9 cellular contexts compared by ENCODE assay signal in the genomic region with DNA sequence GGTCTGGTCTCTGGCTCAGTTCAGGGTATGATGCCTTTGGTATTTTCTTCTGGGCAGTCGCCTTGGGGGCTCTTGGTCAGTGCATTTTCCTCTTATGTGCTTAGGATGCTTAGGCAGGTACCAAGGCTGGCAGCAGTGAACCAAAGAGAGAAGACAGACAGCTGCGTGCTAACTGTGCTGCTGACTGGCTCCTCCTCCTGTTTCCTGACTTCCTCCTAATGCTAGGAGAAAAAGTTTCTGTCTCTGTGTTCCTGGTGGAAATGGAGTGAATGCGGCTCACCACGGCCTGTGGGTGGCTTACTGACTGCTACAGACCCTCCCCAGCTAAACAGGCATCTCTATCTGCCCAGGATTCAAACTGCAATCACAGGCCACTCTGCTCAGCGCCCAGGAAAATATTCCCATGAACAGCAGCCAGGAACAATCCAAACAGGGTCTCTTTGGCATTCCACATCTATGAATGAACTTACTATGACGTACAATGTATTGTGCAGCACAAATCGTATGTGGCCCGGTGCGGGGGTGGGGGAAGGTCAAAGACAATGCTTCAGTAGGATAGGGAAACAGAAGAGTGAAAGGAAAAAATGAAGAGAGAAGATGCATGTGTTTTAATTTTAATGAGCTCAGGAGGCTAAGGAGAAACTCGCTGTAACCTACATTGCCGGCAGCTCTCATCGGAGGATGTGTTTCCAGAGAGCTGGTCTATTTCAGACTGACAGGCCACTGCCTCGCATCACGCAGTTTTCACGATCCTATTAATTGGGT. TPM values are rescaled to one million over a fixed set of nuclear protein-coding genes. Genes with fewer than 3 reads are reported as not detected.
DNase-seq lines count a peak whose midpoint lies in the region; ATAC-seq and TF ChIP-seq lines count a peak whose summit lies in the region.
"Had no signal": no experiment of that assay in that cellular context is flagged by ENCODE, and none has a peak within 500 bp of the region (broad histone marks: within the 10 kb centered on the region; RNA-seq: fewer than 3 reads in every experiment).

No MANE protein-coding gene starts in this region.

- TF ChIP-seq CTCF in epithelial cell of esophagus (IDR thresholded peaks at IDR 0.05; ENCODE audit: insufficient read depth, low read depth, low read length, missing control alignments) (no peak), chondrocyte (IDR thresholded peaks at IDR 0.05) (no peak)

- H3K4me1 Mint-ChIP-seq in chondrocyte (ENCODE audit: low read depth) = peaks cover 12% of the 10 kb centered on the region

- no peak overlapping the region for H3K4me3 ChIP-seq in epithelial cell of esophagus (ENCODE audit: low read length)

- H3K27ac Mint-ChIP-seq in chondrocyte (ENCODE audit: unreplicated experiment) = no peak overlapping the region

- DNase-seq in D341Med (ENCODE audit: low spot score) (peak; percentile 14), SK-MEL-5 (ENCODE audit: low read depth, low spot score) (peak; percentile 2), epithelial cell of esophagus (ENCODE audit: low read depth) (peak; percentile 67), pulmonary artery endothelial cell (ENCODE audit: low read depth, low spot score) (peak; percentile 56), chondrocyte (ENCODE audit: low spot score) (no peak)
- DNase-seq in activated effector memory CD4-positive, alpha-beta T cell treated with anti-CD3 and anti-CD28 coated beads, Interleukin-2, amount 50 U/mL, for 16 hours = no peak
- DNase-seq: NCI-H226 had no signal

- H3K4me3 Mint-ChIP-seq in chondrocyte (ENCODE audit: unreplicated experiment) = no peak overlapping the region

- no peaks in the 10 kb centered on the region for H3K9me3 Mint-ChIP-seq in chondrocyte (ENCODE audit: low read depth)

- ATAC-seq in GM21423 (IDR thresholded peaks at IDR 0.05; ENCODE audit: unreplicated experiment) (no peak), GM18858 (IDR thresholded peaks at IDR 0.05; ENCODE audit: unreplicated experiment) (no peak)

- peaks cover 34% of the 10 kb centered on the region for H3K27me3 Mint-ChIP-seq in chondrocyte (ENCODE audit: low read depth)

- in situ Hi-C loops in SK-MEL-5 (cut with HindIII; ENCODE audit: low pct_unique_long_range_greater_than_20kb, low sequenced_read_pairs) = no loop called here

- no peaks in the 10 kb centered on the region for H3K36me3 Mint-ChIP-seq in chondrocyte (ENCODE audit: low read depth)

RNA-seq across cellular contexts. Expression of gene ABCG1, which starts 2.8 kb away (rescaled TPM):
- 0.21 TPM in 1 of 2 replicates, not detected in the other for total RNA-seq in SK-MEL-5 (2014; rRNA removed; shearing (Covaris generic))
- polyA plus RNA-seq in SK-MEL-5 (2015; cell fraction: cytosol; rRNA removed) = 0.04 and 0.35 TPM in 2 replicates
- polyA plus RNA-seq in SK-MEL-5 (2015; cell fraction: nucleus; rRNA removed) = 0.31 TPM in 1 of 2 replicates, not detected in the other
- total RNA-seq in pulmonary artery endothelial cell (19.5 and 37.8 TPM in 2 replicates), chondrocyte (0.51 to 1.6 TPM (median 1.6 TPM) in 3 replicates)

Comparison
In these comparisons a context has a peak if more than half of its experiments do, and no peak if none do; other contexts are left out.
1. DNase-seq: peak in D341Med (single experiment), SK-MEL-5 (single experiment), epithelial cell of esophagus (single experiment) and pulmonary artery endothelial cell (single experiment); none in activated effector memory CD4-positive, alpha-beta T cell treated with anti-CD3 and anti-CD28 coated beads, Interleukin-2, amount 50 U/mL, for 16 hours (single experiment) and chondrocyte (single experiment).